In genomic region chr19:1923319-1923718, GRCh38 we compare ENCODE assay signal across 10 cellular contexts. TPM values are rescaled to one million over a fixed set of nuclear protein-coding genes. Genes with fewer than 3 reads are reported as not detected.
DNase-seq lines count a peak whose midpoint lies in the region; ATAC-seq and TF ChIP-seq lines count a peak whose summit lies in the region.
"Had no signal": no experiment of that assay in that cellular context is flagged by ENCODE, and none has a peak within 500 bp of the region (broad histone marks: within the 10 kb centered on the region; RNA-seq: fewer than 3 reads in every experiment).

No MANE protein-coding gene starts in this region.

- H3K9ac ChIP-seq in IMR-90 (ENCODE audit: low read depth, low read length) (no peak overlapping the region), mesendoderm (ENCODE audit: low read length) (no peak overlapping the region)

- H3K36me3 ChIP-seq in CD4-positive, alpha-beta memory T cell (ENCODE audit: insufficient read depth, low read length) = peaks cover 3% of the 10 kb centered on the region
- H3K36me3 ChIP-seq in IMR-90 (ENCODE audit: control insufficient read depth, insufficient read depth, low read length) (peaks cover 55% of the 10 kb centered on the region), left lung (peaks cover 0 to 76% of the 10 kb centered on the region in 2 donors), mesendoderm (ENCODE audit: control insufficient read depth, insufficient read depth, low read length) (peaks cover 8% of the 10 kb centered on the region)

- H4K5ac ChIP-seq in IMR-90 (ENCODE audit: low read depth, low read length) (no peak overlapping the region), mesendoderm (ENCODE audit: low read length) (no peak overlapping the region)

- H2BK120ac ChIP-seq in IMR-90 (ENCODE audit: low read depth, low read length) (no peak overlapping the region), mesendoderm (ENCODE audit: low read depth, low read length) (no peak overlapping the region)

- H3K4me1 Mint-ChIP-seq in CD4-positive, alpha-beta memory T cell = peaks cover 6 to 35% (median 14%) of the 10 kb centered on the region in 4 donors
- peaks cover 28% of the 10 kb centered on the region for H3K4me1 Mint-ChIP-seq in activated CD4-positive, alpha-beta memory T cell treated with anti-CD3 and anti-CD28 coated beads for 36 hours (ENCODE audit: low read depth)

- H3K4me3 Mint-ChIP-seq in CD4-positive, alpha-beta memory T cell = peak overlapping the region in 4 of 8 donors; percentile 24 to 43 (median 28)
- H3K4me3 Mint-ChIP-seq in activated CD4-positive, alpha-beta memory T cell treated with anti-CD3 and anti-CD28 coated beads for 36 hours = no peak overlapping the region

- 0 out of 2 replicates have a peak, but pooled peaks cover 9% of the 10 kb centered on the region for H4K20me1 ChIP-seq in IMR-90 (ENCODE audit: insufficient read depth, low read length)

- no peak for TF ChIP-seq POLR2A in IMR-90 (IDR thresholded peaks at IDR 0.05; ENCODE audit: low read depth, low read length)

- H3K27me3 Mint-ChIP-seq in CD4-positive, alpha-beta memory T cell = no peaks in the 10 kb centered on the region
- no peaks in the 10 kb centered on the region for H3K27me3 Mint-ChIP-seq in activated CD4-positive, alpha-beta memory T cell treated with anti-CD3 and anti-CD28 coated beads for 36 hours

- H2AFZ ChIP-seq in IMR-90 (replicated peaks; ENCODE audit: low read length, poor library complexity) = no peak overlapping the region

- H2BK5ac ChIP-seq in IMR-90 (ENCODE audit: low read depth, low read length, poor library complexity, severe bottlenecking) (no peak overlapping the region), mesendoderm (ENCODE audit: low read length) (no peak overlapping the region)

- H3K4me3 ChIP-seq in CD4-positive, alpha-beta memory T cell (ENCODE audit: low read length in 2 of 2) = no peak overlapping the region
- H3K4me3 ChIP-seq in IMR-90 (ENCODE audit: insufficient read depth, low read depth, low read length) (no peak overlapping the region), left lung (no peak overlapping the region), mesendoderm (ENCODE audit: low read length) (no peak overlapping the region)

- H3K14ac ChIP-seq in IMR-90 (replicated peaks; ENCODE audit: low read depth, low read length) = no peak overlapping the region

- no peak overlapping the region for H3K18ac ChIP-seq in IMR-90 (ENCODE audit: low read depth, low read length)
- no peak overlapping the region for H3K18ac ChIP-seq in mesendoderm (ENCODE audit: low read length)

- H3K4me2 ChIP-seq in IMR-90 (ENCODE audit: low read depth, low read length) = no peak overlapping the region
- H3K4me2 ChIP-seq in mesendoderm (ENCODE audit: low read length) = no peak overlapping the region

- in situ Hi-C loops in IMR-90 (cut with MboI; ENCODE audit: low sequenced_read_pairs) = no loop called here

- peak overlapping the region; percentile 52 for H2AK9ac ChIP-seq in IMR-90 (replicated peaks; ENCODE audit: low read depth, low read length, poor library complexity)

- H3K56ac ChIP-seq in IMR-90 (ENCODE audit: extremely low read depth, insufficient read depth, low read length) (no peak overlapping the region), mesendoderm (ENCODE audit: low read length) (no peak overlapping the region)

- no peaks in the 10 kb centered on the region for H3K9me3 Mint-ChIP-seq in CD4-positive, alpha-beta memory T cell
- H3K9me3 Mint-ChIP-seq in activated CD4-positive, alpha-beta memory T cell treated with anti-CD3 and anti-CD28 coated beads for 36 hours = no peaks in the 10 kb centered on the region

- H3K4ac ChIP-seq in IMR-90 (ENCODE audit: low read depth, low read length) (no peak overlapping the region), mesendoderm (ENCODE audit: low read depth, low read length) (no peak overlapping the region)

- CTCF ChIA-PET in CD4-positive, alpha-beta memory T cell (lab: Charles Lee; ENCODE audit: partially characterized antibody) = interaction anchor here (0.6 to 1.0 kb wide), 3 partner anchors 16 to 206 kb away, joined by 3 read pairs; no protein-coding TSS in a partner anchor
- CTCF ChIA-PET in IMR-90 (lab: Yijun Ruan, JAX) = no interaction called here
- CTCF ChIA-PET in activated CD4-positive, alpha-beta memory T cell treated with anti-CD3 and anti-CD28 coated beads for 36 hours (lab: Charles Lee) = interaction anchor here (0.5 to 1.6 kb wide), 9 partner anchors 14 to 147 kb away, joined by 3 to 5 read pairs (median 4); partner anchors contain the start of genes ADAT3 and SCAMP4

- ATAC-seq in IMR-90 (ENCODE audit: low read depth) = no peak
- ATAC-seq in left lung = peak; percentile 22

- peaks cover 0 to 5% of the 10 kb centered on the region in 2 donors for H3K36me3 Mint-ChIP-seq in CD4-positive, alpha-beta memory T cell
- H3K36me3 Mint-ChIP-seq in activated CD4-positive, alpha-beta memory T cell treated with anti-CD3 and anti-CD28 coated beads for 36 hours = peaks cover 10% of the 10 kb centered on the region

- POLR2A ChIA-PET in CD4-positive, alpha-beta memory T cell (lab: Charles Lee; ENCODE audit: partially characterized antibody) = interaction anchor here (0.7 to 1.7 kb wide), 8 partner anchors 13 to 67 kb away, joined by 3 to 12 read pairs (median 3); no protein-coding TSS in a partner anchor
- POLR2A ChIA-PET in IMR-90 (lab: Charles Lee; ENCODE audit: unreplicated experiment) = no interaction called here
- POLR2A ChIA-PET in activated CD4-positive, alpha-beta memory T cell treated with anti-CD3 and anti-CD28 coated beads for 36 hours (lab: Charles Lee) = no interaction called here

- H3K9me1 ChIP-seq in IMR-90 (ENCODE audit: insufficient read depth, low read length) = no peaks in the 10 kb centered on the region

- TF ChIP-seq RAD21 in IMR-90 (IDR thresholded peaks at IDR 0.05; ENCODE audit: low read length) = no peak

- intact Hi-C loops in CD4-positive, alpha-beta memory T cell (cut with micrococcal nuclease) = no loop called here
- intact Hi-C loops in IMR-90 (cut with micrococcal nuclease) = no loop called here
- intact Hi-C loops in activated CD4-positive, alpha-beta memory T cell treated with anti-CD3 and anti-CD28 coated beads for 36 hours (cut with micrococcal nuclease) = no loop called here
- intact Hi-C loops in left lung (cut with DNase I) = no loop called here
- intact Hi-C loops in posterior vena cava (cut with DNase I) = loop anchor here in 1 of 2 donors (10.0 kb wide), 1 partner anchor 151 kb away; no protein-coding TSS in a partner anchor

- no peaks in the 10 kb centered on the region for H3K9me3 ChIP-seq in CD4-positive, alpha-beta memory T cell (ENCODE audit: control insufficient read depth in 1 of 2, low read length in 2 of 2)
- H3K9me3 ChIP-seq in IMR-90 (ENCODE audit: control insufficient read depth, insufficient read depth, low read length) = no peaks in the 10 kb centered on the region
- no peaks in the 10 kb centered on the region for H3K9me3 ChIP-seq in left lung

- no peaks in the 10 kb centered on the region for H3K79me1 ChIP-seq in IMR-90 (ENCODE audit: low read depth in 1 of 2, low read length in 2 of 2)
- no peaks in the 10 kb centered on the region for H3K79me1 ChIP-seq in mesendoderm (ENCODE audit: low read length)

- H3K27ac ChIP-seq in CD4-positive, alpha-beta memory T cell (ENCODE audit: low read depth, low read length) = peak overlapping the region; percentile 30
- H3K27ac ChIP-seq in IMR-90 (ENCODE audit: insufficient read depth, low read length) (no peak overlapping the region), left lung (no peak overlapping the region), mesendoderm (ENCODE audit: low read depth, low read length) (no peak overlapping the region)

- H3K23ac ChIP-seq in IMR-90 (ENCODE audit: low read depth, low read length) = no peak overlapping the region
- H3K23ac ChIP-seq in mesendoderm (ENCODE audit: low read length) = no peak overlapping the region

- DNase-seq in CD4-positive, alpha-beta memory T cell = peak; percentile 33 to 72 (median 47)
- no peak for DNase-seq in IMR-90
- peak; percentile 83 for DNase-seq in activated CD4-positive, alpha-beta memory T cell treated with anti-CD3 and anti-CD28 coated beads for 36 hours
- no peak for DNase-seq in left lung
- no peak for DNase-seq in putamen (ENCODE audit: low spot score)
- DNase-seq in H4 (ENCODE audit: low spot score) = no peak
- DNase-seq in mesendoderm = no peak
- DNase-seq in posterior vena cava (ENCODE audit: low spot score) = no peak
- DNase-seq: C1 segment of cervical spinal cord, substantia nigra had no signal

- H3K79me2 ChIP-seq in mesendoderm (ENCODE audit: control insufficient read depth, insufficient read depth, low read length) = no peaks in the 10 kb centered on the region

- H2BK20ac ChIP-seq in IMR-90 (ENCODE audit: low read depth, low read length) = no peak overlapping the region

- WGBS in IMR-90 (ENCODE audit: extremely low coverage in 2 of 2, insufficient read length in 1 of 2), 2 experiments = 100% methylated on average over 1 of the region's 8 CpGs; no CpG with 5 or more reads in 1 of the 2 experiments
- WGBS in mesendoderm (ENCODE audit: extremely low coverage, insufficient coverage, low lambda C conversion rate) = no CpG with 5 or more reads among the region's 8 CpGs

- H2AK5ac ChIP-seq in IMR-90 (ENCODE audit: low read depth, low read length) (no peak overlapping the region), mesendoderm (ENCODE audit: low read length) (no peak overlapping the region)

- no TSS peak for BruUV-seq in IMR-90 (replicated peaks; lab: Mats Ljungman, UMichigan)

- H3K4me1 ChIP-seq in CD4-positive, alpha-beta memory T cell (ENCODE audit: insufficient read depth, low read length) = peaks cover 39% of the 10 kb centered on the region
- H3K4me1 ChIP-seq in IMR-90 (ENCODE audit: control insufficient read depth, insufficient read depth, low read length) (no peaks in the 10 kb centered on the region), left lung (no peaks in the 10 kb centered on the region), mesendoderm (ENCODE audit: control insufficient read depth, low read depth, low read length) (no peaks in the 10 kb centered on the region)

- H3K27me3 ChIP-seq in CD4-positive, alpha-beta memory T cell (ENCODE audit: insufficient read depth, low read length) = no peaks in the 10 kb centered on the region
- no peaks in the 10 kb centered on the region for H3K27me3 ChIP-seq in IMR-90 (ENCODE audit: control insufficient read depth, insufficient read depth, low read length)
- H3K27me3 ChIP-seq in left lung = no peaks in the 10 kb centered on the region
- H3K27me3 ChIP-seq in mesendoderm (ENCODE audit: insufficient read depth, low read length, poor library complexity) = no peaks in the 10 kb centered on the region

- peak overlapping the region in 6 of 7 donors; percentile 29 to 84 (median 76) for H3K27ac Mint-ChIP-seq in CD4-positive, alpha-beta memory T cell
- peak overlapping the region; percentile 76 for H3K27ac Mint-ChIP-seq in activated CD4-positive, alpha-beta memory T cell treated with anti-CD3 and anti-CD28 coated beads for 36 hours

- H4K8ac ChIP-seq in IMR-90 (ENCODE audit: low read depth in 2 of 2, low read length in 2 of 2) (no peak overlapping the region), mesendoderm (ENCODE audit: low read depth, low read length) (no peak overlapping the region)

- no peak for TF ChIP-seq CTCF in IMR-90 (conservative IDR thresholded peaks at IDR 0.05; ENCODE audit: low read depth, low read length)
- TF ChIP-seq CTCF in left lung (IDR thresholded peaks at IDR 0.05) = no peak

- no peak overlapping the region for H2BK15ac ChIP-seq in IMR-90 (ENCODE audit: low read depth, low read length)
- no peak overlapping the region for H2BK15ac ChIP-seq in mesendoderm (replicated peaks; ENCODE audit: low read depth)

- dilution Hi-C loops in IMR-90 (cut with HindIII; ENCODE audit: low sequenced_read_pairs, unreplicated experiment) = no loop called here

- H4K91ac ChIP-seq in IMR-90 (ENCODE audit: insufficient read depth, low read depth, low read length) = no peak overlapping the region

RNA-seq across cellular contexts. Expression of gene CSNK1G2, which starts 17.7 kb away (rescaled TPM):
- 100 to 1,000 TPM; 142 to 144 TPM for total RNA-seq in CD4-positive, alpha-beta memory T cell
- polyA plus RNA-seq in CD4-positive, alpha-beta memory T cell = 10 to 100 TPM; 11.3 to 56.7 TPM
- total RNA-seq in IMR-90 (2012; rRNA removed) (35.6 and 38.0 TPM in 2 replicates), left lung (10 to 100 TPM; 45.9 to 64.5 TPM), posterior vena cava (10 to 100 TPM; 30.2 to 36.9 TPM)
- 96.3 and 124 TPM in 2 replicates for polyA plus RNA-seq in IMR-90 (2012; rRNA removed)
- polyA plus RNA-seq in IMR-90 (2012; cell fraction: cytosol; rRNA removed) = 41.7 and 73.8 TPM in 2 replicates
- polyA plus RNA-seq in IMR-90 (2012; cell fraction: nucleus; rRNA removed; ENCODE audit: low replicate concordance) = 374 and 949 TPM in 2 replicates
- 10 to 100 TPM; 63.7 to 66.2 TPM for total RNA-seq in activated CD4-positive, alpha-beta memory T cell treated with anti-CD3 and anti-CD28 coated beads for 36 hours
- 23.2 and 36.6 TPM in 2 replicates for total RNA-seq in H4 (2014; rRNA removed; shearing (Covaris generic))
- 124 TPM for polyA plus RNA-seq in mesendoderm (2013, experiment 1 of 2)
- 120 TPM for polyA plus RNA-seq in mesendoderm (2013, experiment 2 of 2)

RNA-seq across cellular contexts. Expression of gene ADAT3, which starts 18.1 kb away (rescaled TPM):
- total RNA-seq in CD4-positive, alpha-beta memory T cell = 1 to 10 TPM; 3.7 to 4.9 TPM
- 1 to 10 TPM; 1.4 to 3.9 TPM for polyA plus RNA-seq in CD4-positive, alpha-beta memory T cell
- 0.28 and 0.36 TPM in 2 replicates for total RNA-seq in IMR-90 (2012; rRNA removed)
- polyA plus RNA-seq in IMR-90 (2012; rRNA removed) = 2.8 and 3.6 TPM in 2 replicates
- 2.5 and 5.0 TPM in 2 replicates for polyA plus RNA-seq in IMR-90 (2012; cell fraction: cytosol; rRNA removed)
- 4.0 and 16.1 TPM in 2 replicates for polyA plus RNA-seq in IMR-90 (2012; cell fraction: nucleus; rRNA removed; ENCODE audit: low replicate concordance)
- 1 to 10 TPM; 5.7 to 5.8 TPM for total RNA-seq in activated CD4-positive, alpha-beta memory T cell treated with anti-CD3 and anti-CD28 coated beads for 36 hours
- total RNA-seq in left lung = 1 to 10 TPM; 7.2 to 9.4 TPM
- total RNA-seq in H4 (2014; rRNA removed; shearing (Covaris generic)) = 0.93 and 1.0 TPM in 2 replicates
- polyA plus RNA-seq in mesendoderm (2013, experiment 1 of 2) = 6.6 TPM
- 6.4 TPM for polyA plus RNA-seq in mesendoderm (2013, experiment 2 of 2)
- total RNA-seq in posterior vena cava = 1 to 10 TPM; 3.0 to 3.6 TPM

RNA-seq across cellular contexts. Expression of gene SCAMP4, which starts 18.1 kb away (rescaled TPM):
- total RNA-seq in CD4-positive, alpha-beta memory T cell = 10 to 100 TPM; 23.4 to 29.1 TPM
- polyA plus RNA-seq in CD4-positive, alpha-beta memory T cell = 10 to 100 TPM in 1 of 2 donors, 1 to 10 TPM in 1; 9.8 to 15.5 TPM
- total RNA-seq in IMR-90 (2012; rRNA removed) = 10.8 and 16.1 TPM in 2 replicates
- polyA plus RNA-seq in IMR-90 (2012; rRNA removed) = 24.0 and 28.1 TPM in 2 replicates
- polyA plus RNA-seq in IMR-90 (2012; cell fraction: cytosol; rRNA removed) = 24.9 and 55.9 TPM in 2 replicates
- polyA plus RNA-seq in IMR-90 (2012; cell fraction: nucleus; rRNA removed; ENCODE audit: low replicate concordance) = 46.2 and 111 TPM in 2 replicates
- 10 to 100 TPM; 24.2 to 28.4 TPM for total RNA-seq in activated CD4-positive, alpha-beta memory T cell treated with anti-CD3 and anti-CD28 coated beads for 36 hours
- total RNA-seq in left lung = 10 to 100 TPM; 75.4 to 86.6 TPM
- total RNA-seq in H4 (2014; rRNA removed; shearing (Covaris generic)) = 66.3 and 68.3 TPM in 2 replicates
- polyA plus RNA-seq in mesendoderm (2013, experiment 1 of 2) = 31.5 TPM
- 30.6 TPM for polyA plus RNA-seq in mesendoderm (2013, experiment 2 of 2)
- total RNA-seq in posterior vena cava = 10 to 100 TPM; 35.6 to 36.6 TPM

RNA-seq across cellular contexts. Expression of gene ABHD17A, which starts 38.0 kb away (rescaled TPM):
- 100 to 1,000 TPM; 106 to 109 TPM for total RNA-seq in CD4-positive, alpha-beta memory T cell
- 100 to 1,000 TPM; 138 to 204 TPM for polyA plus RNA-seq in CD4-positive, alpha-beta memory T cell
- 31.9 and 37.8 TPM in 2 replicates for total RNA-seq in IMR-90 (2012; rRNA removed)
- polyA plus RNA-seq in IMR-90 (2012; rRNA removed) = 76.2 and 111 TPM in 2 replicates
- polyA plus RNA-seq in IMR-90 (2012; cell fraction: cytosol; rRNA removed) = 52.5 and 129 TPM in 2 replicates
- 86.9 and 244 TPM in 2 replicates for polyA plus RNA-seq in IMR-90 (2012; cell fraction: nucleus; rRNA removed; ENCODE audit: low replicate concordance)
- total RNA-seq in activated CD4-positive, alpha-beta memory T cell treated with anti-CD3 and anti-CD28 coated beads for 36 hours = 100 to 1,000 TPM; 108 to 110 TPM
- 10 to 100 TPM; 70.2 to 72.7 TPM for total RNA-seq in left lung
- 20.2 and 40.6 TPM in 2 replicates for total RNA-seq in H4 (2014; rRNA removed; shearing (Covaris generic))
- 33.9 TPM for polyA plus RNA-seq in mesendoderm (2013, experiment 1 of 2)
- polyA plus RNA-seq in mesendoderm (2013, experiment 2 of 2) = 34.1 TPM
- 10 to 100 TPM; 49.9 to 51.4 TPM for total RNA-seq in posterior vena cava

RNA-seq across cellular contexts. Expression of gene KLF16, which starts 59.9 kb away (rescaled TPM):
- 10 to 100 TPM; 17.9 to 19.3 TPM for total RNA-seq in CD4-positive, alpha-beta memory T cell
- polyA plus RNA-seq in CD4-positive, alpha-beta memory T cell = 1 to 10 TPM in 1 of 2 donors, under 1 TPM in 1; 0.39 to 1.3 TPM
- total RNA-seq in IMR-90 (2012; rRNA removed) = 0.90 and 1.7 TPM in 2 replicates
- polyA plus RNA-seq in IMR-90 (2012; rRNA removed) = 13.1 and 31.4 TPM in 2 replicates
- polyA plus RNA-seq in IMR-90 (2012; cell fraction: cytosol; rRNA removed) = 14.5 and 19.8 TPM in 2 replicates
- polyA plus RNA-seq in IMR-90 (2012; cell fraction: nucleus; rRNA removed; ENCODE audit: low replicate concordance) = 18.0 and 29.0 TPM in 2 replicates
- total RNA-seq in activated CD4-positive, alpha-beta memory T cell treated with anti-CD3 and anti-CD28 coated beads for 36 hours = 10 to 100 TPM; 23.3 to 24.2 TPM
- total RNA-seq in left lung = 10 to 100 TPM; 18.5 to 28.8 TPM
- 1.8 and 4.6 TPM in 2 replicates for total RNA-seq in H4 (2014; rRNA removed; shearing (Covaris generic))
- polyA plus RNA-seq in mesendoderm (2013, experiment 1 of 2) = 32.7 TPM
- polyA plus RNA-seq in mesendoderm (2013, experiment 2 of 2) = 33.5 TPM
- 10 to 100 TPM in 1 of 2 donors, 1 to 10 TPM in 1; 9.4 to 16.2 TPM for total RNA-seq in posterior vena cava

Comparison
In these comparisons a context has a peak if more than half of its experiments do, and no peak if none do; other contexts are left out.
1. DNase-seq: peak in CD4-positive, alpha-beta memory T cell (5 of 5) and activated CD4-positive, alpha-beta memory T cell treated with anti-CD3 and anti-CD28 coated beads for 36 hours (single experiment); none in IMR-90 (single experiment), left lung (0 of 2), putamen (single experiment), H4 (single experiment), mesendoderm (single experiment) and posterior vena cava (single experiment).